Comparison of ENCODE assay signal across 1 cellular context in genomic region chr1:21152423-21153100, GRCh38.
TF ChIP-seq lines count a peak whose summit lies in the region.

No MANE protein-coding gene starts in this region.

TF ChIP-seq in GM23338, 12 proteins besides CTCF, POLR2A, EP300 and RAD21 (continued from another document):
- TF ChIP-seq REST (IDR thresholded peaks at IDR 0.05; ENCODE audit: unreplicated experiment) (no peak), ZNF462 (CRISPR knock-in tag; IDR thresholded peaks at IDR 0.05) (no peak)
